In genomic region chr6:39886871-39887270, GRCh38 we compare ENCODE assay signal across 13 cellular contexts. TPM values are rescaled to one million over a fixed set of nuclear protein-coding genes. Genes with fewer than 3 reads are reported as not detected.
A peak's percentile ranks its signal among the peaks of the same experiment; 100 is the strongest.
DNase-seq lines count a peak whose midpoint lies in the region; ATAC-seq and TF ChIP-seq lines count a peak whose summit lies in the region.
"Had no signal": no experiment of that assay in that cellular context is flagged by ENCODE, and none has a peak within 500 bp of the region (broad histone marks: within the 10 kb centered on the region; RNA-seq: fewer than 3 reads in every experiment).

No MANE protein-coding gene starts in this region.

- no peak overlapping the region for H2AFZ ChIP-seq in GM23338

- H3K36me3 ChIP-seq in SJCRH30 (no peaks in the 10 kb centered on the region), esophagus muscularis mucosa (peaks cover 0 to 73% (median 31%) of the 10 kb centered on the region in 4 donors), tibial artery (peaks cover 0 to 3% (median 0%) of the 10 kb centered on the region in 3 donors), GM23338 (ENCODE audit: insufficient read depth) (no peaks in the 10 kb centered on the region)

- H3K27ac Mint-ChIP-seq in osteocyte (ENCODE audit: unreplicated experiment), result peak overlapping the region; percentile 89
- H3K27ac Mint-ChIP-seq in GM23338, result no peak overlapping the region
- H3K27ac Mint-ChIP-seq: activated CD4-positive, alpha-beta memory T cell treated with anti-CD3 and anti-CD28 coated beads for 36 hours had no signal

- no peak for TF ChIP-seq EP300 in esophagus muscularis mucosa (IDR thresholded peaks at IDR 0.05)

- no peak for TF ChIP-seq CTCF in esophagus muscularis mucosa (IDR thresholded peaks at IDR 0.05)
- no peak for TF ChIP-seq CTCF in osteocyte (IDR thresholded peaks at IDR 0.05)
- no peak for TF ChIP-seq CTCF in tibial artery (IDR thresholded peaks at IDR 0.05)
- TF ChIP-seq CTCF in GM23338 (conservative IDR thresholded peaks at IDR 0.05; ENCODE audit: low read depth in 2 of 2), result no peak

- no peak for TF ChIP-seq POLR2A in esophagus muscularis mucosa (IDR thresholded peaks at IDR 0.05; ENCODE audit: low read depth)

- H3F3A ChIP-seq in GM23338 (replicated peaks; ENCODE audit: low read depth), result no peaks in the 10 kb centered on the region

- H3K27me3 ChIP-seq in SJCRH30 (no peaks in the 10 kb centered on the region), esophagus muscularis mucosa (no peaks in the 10 kb centered on the region), tibial artery (no peaks in the 10 kb centered on the region), GM23338 (ENCODE audit: insufficient read depth) (no peaks in the 10 kb centered on the region)

- H3K4me1 Mint-ChIP-seq in osteocyte (ENCODE audit: unreplicated experiment) (peaks cover 46% of the 10 kb centered on the region), GM23338 (no peaks in the 10 kb centered on the region)

- H3K4me3 Mint-ChIP-seq in osteocyte (ENCODE audit: unreplicated experiment), result no peak overlapping the region
- H3K4me3 Mint-ChIP-seq in GM23338, result no peak overlapping the region
- H3K4me3 Mint-ChIP-seq: activated CD4-positive, alpha-beta memory T cell treated with anti-CD3 and anti-CD28 coated beads for 36 hours had no signal

- peaks cover 58% of the 10 kb centered on the region for H3K4me1 ChIP-seq in SJCRH30
- H3K4me1 ChIP-seq in esophagus muscularis mucosa, result peaks cover 38 to 98% (median 94%) of the 10 kb centered on the region in 4 donors
- H3K4me1 ChIP-seq in tibial artery, result peaks cover 0 to 97% (median 60%) of the 10 kb centered on the region in 4 donors
- no peaks in the 10 kb centered on the region for H3K4me1 ChIP-seq in GM23338 (ENCODE audit: insufficient read depth)

- H3K36me3 Mint-ChIP-seq in osteocyte (ENCODE audit: unreplicated experiment) (peaks cover 21% of the 10 kb centered on the region), GM23338 (ENCODE audit: low read depth) (no peaks in the 10 kb centered on the region)
- H3K36me3 Mint-ChIP-seq: activated CD4-positive, alpha-beta memory T cell treated with anti-CD3 and anti-CD28 coated beads for 36 hours had no signal

- no peaks in the 10 kb centered on the region for H3K9me2 ChIP-seq in GM23338 (ENCODE audit: insufficient read depth)

- 44% methylated on average over 2 of the region's 2 CpGs for WGBS in esophagus muscularis mucosa

- no peak overlapping the region for H3K4me3 ChIP-seq in SJCRH30
- no peak overlapping the region for H3K4me3 ChIP-seq in esophagus muscularis mucosa
- no peak overlapping the region for H3K4me3 ChIP-seq in tibial artery
- no peak overlapping the region for H3K4me3 ChIP-seq in GM23338

- H3K27ac ChIP-seq in SJCRH30 (peak overlapping the region; percentile 100), esophagus muscularis mucosa (replicated peaks in 1 of 4) (peak overlapping the region; percentile 83 to 86 (median 84)), tibial artery (peak overlapping the region; percentile 79 to 84), GM23338 (ENCODE audit: low read depth) (no peak overlapping the region)

- H3K9me3 ChIP-seq in SJCRH30 (replicated peaks) (no peaks in the 10 kb centered on the region), esophagus muscularis mucosa (no peaks in the 10 kb centered on the region), tibial artery (no peaks in the 10 kb centered on the region)

- H3K9me3 Mint-ChIP-seq in osteocyte (ENCODE audit: unreplicated experiment) (no peaks in the 10 kb centered on the region), GM23338 (no peaks in the 10 kb centered on the region)
- H3K9me3 Mint-ChIP-seq: activated CD4-positive, alpha-beta memory T cell treated with anti-CD3 and anti-CD28 coated beads for 36 hours had no signal

- H4K20me1 ChIP-seq in GM23338 (replicated peaks; ENCODE audit: insufficient read depth), result no peaks in the 10 kb centered on the region

- H3K27me3 Mint-ChIP-seq in osteocyte (ENCODE audit: unreplicated experiment) (no peaks in the 10 kb centered on the region), GM23338 (ENCODE audit: insufficient read depth, low read depth, poor library complexity) (peaks cover 2% of the 10 kb centered on the region)

- no peaks in the 10 kb centered on the region for H3K79me2 ChIP-seq in GM23338 (replicated peaks; ENCODE audit: insufficient read depth)

- intact Hi-C loops in esophagus muscularis mucosa (cut with DNase I) (no loop called here), tibial artery (cut with DNase I; ENCODE audit: low total_unique reads) (loop anchor here (5.0 kb wide), 1 partner anchor 80 kb away; no protein-coding TSS in a partner anchor)

- H3K4me2 ChIP-seq in GM23338, result no peak overlapping the region

- ATAC-seq in GM23338 (no peak), HG02678 (IDR thresholded peaks at IDR 0.05; ENCODE audit: unreplicated experiment) (no peak)
- ATAC-seq: HCT116 had no signal

- DNase-seq in SJCRH30 (no peak), esophagus muscularis mucosa (ENCODE audit: extremely low spot score) (no peak), osteocyte (ENCODE audit: extremely low spot score, unreplicated experiment) (no peak), tibial artery (no peak), GM23338 (ENCODE audit: low spot score) (no peak), NCI-H1930 (lab: John Stamatoyannopoulos, UW) (no peak)
- DNase-seq: activated CD4-positive, alpha-beta memory T cell treated with anti-CD3 and anti-CD28 coated beads for 36 hours; GDM1; NCI-H345; NK-92 treated with Interleukin-12 subunit alpha and Interleukin-12 subunit beta, amount 100 ng/mL, for 24 hours; RPMI8226 had no signal

TF ChIP-seq in GM23338, 12 proteins besides CTCF, POLR2A, EP300 and RAD21 (continues in another document):
- no peak for TF ChIP-seq POLR2AphosphoS5 (IDR thresholded peaks at IDR 0.05; ENCODE audit: low read depth)
- TF ChIP-seq ZNF331 (CRISPR knock-in tag; IDR thresholded peaks at IDR 0.05; ENCODE audit: low read depth), result no peak
- no peak for TF ChIP-seq ZNF114 (CRISPR knock-in tag; IDR thresholded peaks at IDR 0.05)
- TF ChIP-seq EZH2phosphoT487 (IDR thresholded peaks at IDR 0.05; ENCODE audit: unreplicated experiment), result no peak
- TF ChIP-seq STAT1 (IDR thresholded peaks at IDR 0.05; ENCODE audit: unreplicated experiment), result no peak
- TF ChIP-seq ETS1 (IDR thresholded peaks at IDR 0.05), result no peak
- TF ChIP-seq JUNB (IDR thresholded peaks at IDR 0.05; ENCODE audit: unreplicated experiment), result no peak
- TF ChIP-seq NANOG (IDR thresholded peaks at IDR 0.05; ENCODE audit: borderline replicate concordance), result no peak
- TF ChIP-seq REST (IDR thresholded peaks at IDR 0.05; ENCODE audit: unreplicated experiment), result no peak
- TF ChIP-seq CREB1 (CRISPR knock-in tag; IDR thresholded peaks at IDR 0.05; ENCODE audit: low read depth), result no peak
- TF ChIP-seq EZH2 (IDR thresholded peaks at IDR 0.05; ENCODE audit: low read depth, unreplicated experiment), result no peak

RNA-seq across cellular contexts. Expression of gene MOCS1, which starts 47.4 kb away (rescaled TPM):
- 7.3 TPM in 2 replicates for total RNA-seq in SJCRH30 (2014; rRNA removed; shearing (Covaris generic))
- total RNA-seq in esophagus muscularis mucosa (10 to 100 TPM; 19.1 to 37.3 (median 28.0) TPM), osteocyte (14.9 and 15.1 TPM in 2 replicates)
- 21.5 and 28.1 TPM in 2 replicates for total RNA-seq in GM23338 (2014; rRNA removed; shearing (Covaris generic))
- 13.9 and 17.2 TPM in 2 replicates for polyA plus RNA-seq in GM23338 (2016; fragmentation: Nextera tagmentation; extraction: Ambion mirVana)
